Comparison of ENCODE assay signal across 11 cellular contexts in genomic region chr4:8278421-8279287, GRCh38. TPM values are rescaled to one million over a fixed set of nuclear protein-coding genes. Genes with fewer than 3 reads are reported as not detected.
DNase-seq lines count a peak whose midpoint lies in the region; ATAC-seq and TF ChIP-seq lines count a peak whose summit lies in the region.
"Had no signal": no experiment of that assay in that cellular context is flagged by ENCODE, and none has a peak within 500 bp of the region (broad histone marks: within the 10 kb centered on the region; RNA-seq: fewer than 3 reads in every experiment).

No MANE protein-coding gene starts in this region.

- TF ChIP-seq CTCF in AG09319 (IDR thresholded peaks at IDR 0.05; ENCODE audit: low read depth, low read length) (no peak), epithelial cell of esophagus (IDR thresholded peaks at IDR 0.05; ENCODE audit: insufficient read depth, low read depth, low read length, missing control alignments) (no peak), mesothelial cell of epicardium (IDR thresholded peaks at IDR 0.05; ENCODE audit: unreplicated experiment) (no peak), endothelial cell (IDR thresholded peaks at IDR 0.05; ENCODE audit: unreplicated experiment) (no peak), coronary artery (IDR thresholded peaks at IDR 0.05) (no peak)

- H3K4me1 Mint-ChIP-seq in mesothelial cell of epicardium, result peaks cover 36% of the 10 kb centered on the region
- no peaks in the 10 kb centered on the region for H3K4me1 Mint-ChIP-seq in endothelial cell (ENCODE audit: unreplicated experiment)

- H3K4me3 ChIP-seq in epithelial cell of esophagus (ENCODE audit: low read length) (no peak overlapping the region), coronary artery (no peak overlapping the region)
- H3K4me3 ChIP-seq: neural progenitor cell had no signal

- no peaks in the 10 kb centered on the region for H3K36me3 Mint-ChIP-seq in mesothelial cell of epicardium
- H3K36me3 Mint-ChIP-seq in endothelial cell (ENCODE audit: low read depth, unreplicated experiment), result no peaks in the 10 kb centered on the region
- H3K36me3 Mint-ChIP-seq: neural progenitor cell had no signal

- H3K4me3 Mint-ChIP-seq in mesothelial cell of epicardium (no peak overlapping the region), endothelial cell (ENCODE audit: unreplicated experiment) (no peak overlapping the region)
- H3K4me3 Mint-ChIP-seq: neural progenitor cell had no signal

- H3K27me3 Mint-ChIP-seq in mesothelial cell of epicardium (ENCODE audit: low read depth) (no peaks in the 10 kb centered on the region), endothelial cell (ENCODE audit: unreplicated experiment) (peaks cover 10% of the 10 kb centered on the region)

- DNase-seq in AG09319 (ENCODE audit: extremely low read depth, low read depth) (peak; percentile 67), NCI-H2171 treated with DMSO at 0.1 percent for 48 hours (lab: John Stamatoyannopoulos, UW) (peak; percentile 77), epithelial cell of esophagus (ENCODE audit: low read depth) (peak; percentile 46), mesothelial cell of epicardium (ENCODE audit: low spot score in 2 of 2, unreplicated experiment in 2 of 2) (no peak), endothelial cell (ENCODE audit: low spot score) (no peak), coronary artery (ENCODE audit: low spot score) (no peak), NAMALWA (ENCODE audit: low spot score) (no peak)
- DNase-seq: NCI-H187 had no signal

- H3K27ac ChIP-seq in coronary artery, result peak overlapping the region in 1 of 2 donors; percentile 31
- H3K27ac ChIP-seq: neural progenitor cell had no signal

- H3K27ac Mint-ChIP-seq in mesothelial cell of epicardium (peak overlapping the region; percentile 80), endothelial cell (ENCODE audit: unreplicated experiment) (no peak overlapping the region)
- H3K27ac Mint-ChIP-seq: neural progenitor cell had no signal

- no peak for ATAC-seq in GM18517 (IDR thresholded peaks at IDR 0.05; ENCODE audit: unreplicated experiment)

- no peaks in the 10 kb centered on the region for H3K9me3 Mint-ChIP-seq in mesothelial cell of epicardium
- H3K9me3 Mint-ChIP-seq in endothelial cell (ENCODE audit: unreplicated experiment), result no peaks in the 10 kb centered on the region
- H3K9me3 Mint-ChIP-seq: neural progenitor cell had no signal

RNA-seq across cellular contexts. Expression of gene HTRA3, which starts 9.1 kb away (rescaled TPM):
- 25.6 to 27.9 TPM (median 26.2 TPM) in 3 replicates for total RNA-seq in mesothelial cell of epicardium
- total RNA-seq in endothelial cell (ENCODE audit: unreplicated experiment), result 1.7 TPM
- total RNA-seq: T-helper 1 cell treated with Interleukin-12 subunit alpha and Interleukin-12 subunit beta and Interleukin-4 antibody, amounts not matched to agents 30 ng/mL and 1 ng/mL, for 36 hours had no signal

Comparison
In these comparisons a context has a peak if more than half of its experiments do, and no peak if none do; other contexts are left out.
1. DNase-seq: peak in AG09319 (single experiment), NCI-H2171 treated with DMSO at 0.1 percent for 48 hours (single experiment) and epithelial cell of esophagus (single experiment); none in mesothelial cell of epicardium (0 of 2), endothelial cell (single experiment), coronary artery (single experiment) and NAMALWA (single experiment).